ENCODE assay signal across 16 cellular contexts in genomic region chr6:98463629-98464028, GRCh38.
"Had no signal": no experiment of that assay in that cellular context is flagged by ENCODE, and none has a peak within 500 bp of the region (broad histone marks: within the 10 kb centered on the region; RNA-seq: fewer than 3 reads in every experiment).

No MANE protein-coding gene starts in this region.

- DNase-seq: islet precursor cell; left ventricle myocardium inferior; mesendoderm; naive B cell; natural killer cell; ovary; stimulated activated CD4-positive, alpha-beta T cell treated with anti-CD3 and anti-CD28 coated beads, Interleukin-12 subunit alpha, Interleukin-12 subunit beta, amount 100 ng/mL, for 4 hours; stimulated activated CD4-positive, alpha-beta T cell treated with anti-CD3 and anti-CD28 coated beads, Interleukin-15, amount 100 ng/mL, for 24 hours; stimulated activated CD4-positive, alpha-beta T cell treated with anti-CD3 and anti-CD28 coated beads, Interleukin-2, amount 100 ng/mL, for 24 hours; stimulated activated CD4-positive, alpha-beta T cell treated with anti-CD3 and anti-CD28 coated beads, Interleukin-4, amount 100 ng/mL, for 1 hour; stimulated activated naive CD4-positive, alpha-beta T cell; tibial artery; trophoblast cell; upper lobe of right lung had no signal

- ATAC-seq: natural killer cell; sciatic nerve; stimulated activated effector memory CD8-positive, alpha-beta T cell treated with anti-CD3 and anti-CD28 coated beads, Interleukin-12 subunit alpha, Interleukin-12 subunit beta, amount 100 ng/mL, for 72 hours; upper lobe of right lung had no signal
